ENCODE assay signal across 10 cellular contexts in the genomic region with DNA sequence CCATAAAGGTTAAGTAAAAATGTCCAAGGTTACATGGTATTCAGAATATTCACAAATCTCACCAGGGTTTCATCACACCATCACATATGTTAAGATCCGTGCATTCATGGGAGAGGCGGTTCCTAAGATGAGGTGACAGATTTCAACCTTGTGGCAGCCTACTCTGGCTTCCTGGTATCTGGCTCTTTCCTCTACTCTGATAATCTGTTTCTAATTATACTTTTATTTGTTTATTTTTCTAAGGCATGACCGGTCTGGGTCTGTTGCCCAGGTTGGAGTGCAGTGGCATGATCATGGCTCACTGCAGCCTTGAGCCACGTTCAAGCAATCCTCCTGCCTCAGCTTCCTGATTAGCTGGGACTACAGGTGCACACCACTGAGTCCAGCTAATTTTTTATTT. TPM values are rescaled to one million over a fixed set of nuclear protein-coding genes. Genes with fewer than 3 reads are reported as not detected.
A peak's percentile ranks its signal among the peaks of the same experiment; 100 is the strongest.
DNase-seq lines count a peak whose midpoint lies in the region; ATAC-seq, FAIRE-seq and TF ChIP-seq lines count a peak whose summit lies in the region.
"Had no signal": no experiment of that assay in that cellular context is flagged by ENCODE, and none has a peak within 500 bp of the region (broad histone marks: within the 10 kb centered on the region; RNA-seq: fewer than 3 reads in every experiment).

No MANE protein-coding gene starts in this region.

- H3K4me3 ChIP-seq in OCI-LY1 (ENCODE audit: low read depth, low read length, poor library complexity, severe bottlenecking) (no peak overlapping the region), trophoblast cell (ENCODE audit: low read depth, low read length) (no peak overlapping the region)

- H3K27me3 ChIP-seq in OCI-LY1 (ENCODE audit: insufficient read depth, low read length) (no peaks in the 10 kb centered on the region), trophoblast cell (ENCODE audit: insufficient read depth, low read length) (no peaks in the 10 kb centered on the region)

- no peak for ATAC-seq in GM21528 (IDR thresholded peaks at IDR 0.05; ENCODE audit: low FRiP score, unreplicated experiment)

- 0 out of 2 replicates have a peak, but pooled peaks cover 4% of the 10 kb centered on the region for H3K36me3 ChIP-seq in OCI-LY1 (ENCODE audit: insufficient read depth, low read length)
- H3K36me3 ChIP-seq in trophoblast cell (ENCODE audit: control insufficient read depth in 1 of 2, insufficient read depth in 2 of 2, low read length in 2 of 2), result no peaks in the 10 kb centered on the region

- no peaks in the 10 kb centered on the region for H4K20me1 ChIP-seq in OCI-LY1 (ENCODE audit: insufficient read depth, low read length)

- no peak overlapping the region for H3K14ac ChIP-seq in trophoblast cell (ENCODE audit: low read length)

- no peak overlapping the region for H2BK120ac ChIP-seq in trophoblast cell (ENCODE audit: insufficient read depth, low read length, poor library complexity)

- no peak for TF ChIP-seq POLR2A in H54 (IDR thresholded peaks at IDR 0.05; ENCODE audit: low read depth, low read length)

- H3F3A ChIP-seq in OCI-LY1 (ENCODE audit: insufficient read depth, low read length), result no peaks in the 10 kb centered on the region

- H3K9ac ChIP-seq in OCI-LY1 (ENCODE audit: low read length), result no peak overlapping the region
- H3K9ac ChIP-seq in trophoblast cell (ENCODE audit: low read length), result no peak overlapping the region

- no peaks in the 10 kb centered on the region for H3K9me3 ChIP-seq in OCI-LY1 (ENCODE audit: low read length)
- H3K9me3 ChIP-seq in trophoblast cell (ENCODE audit: insufficient read depth, low read depth, low read length), result no peaks in the 10 kb centered on the region

- H3K4me2 ChIP-seq in OCI-LY1 (ENCODE audit: low read length) (no peak overlapping the region), trophoblast cell (ENCODE audit: low read length) (no peak overlapping the region)

- no peak overlapping the region for H3K18ac ChIP-seq in trophoblast cell (ENCODE audit: low read length)

- H3K23ac ChIP-seq in trophoblast cell (ENCODE audit: low read length), result no peak overlapping the region

- H2AFZ ChIP-seq in OCI-LY1 (ENCODE audit: low read length) (no peak overlapping the region), trophoblast cell (ENCODE audit: insufficient read depth, low read length, poor library complexity) (no peak overlapping the region)

- no peak overlapping the region for H4K91ac ChIP-seq in trophoblast cell (ENCODE audit: low read depth, low read length)

- no peaks in the 10 kb centered on the region for H3K79me1 ChIP-seq in trophoblast cell (ENCODE audit: low read length)

- H3K9me2 ChIP-seq in OCI-LY1 (ENCODE audit: low read depth, low read length), result no peaks in the 10 kb centered on the region

- H3K4me1 ChIP-seq in OCI-LY1 (ENCODE audit: insufficient read depth, low read length, severe bottlenecking) (peaks cover 36% of the 10 kb centered on the region), trophoblast cell (ENCODE audit: control insufficient read depth in 1 of 2, insufficient read depth in 2 of 2, low read length in 2 of 2) (peaks cover 4 to 6% of the 10 kb centered on the region in 2 experiments)

- H3K79me2 ChIP-seq in OCI-LY1 (ENCODE audit: insufficient read depth, low read length) (peaks cover 99% of the 10 kb centered on the region), trophoblast cell (ENCODE audit: control insufficient read depth, insufficient read depth, low read length, poor library complexity) (peaks cover 13% of the 10 kb centered on the region)

- no peak overlapping the region for H2BK12ac ChIP-seq in trophoblast cell (ENCODE audit: low read length)

- H2BK5ac ChIP-seq in trophoblast cell (ENCODE audit: low read depth, low read length, poor library complexity), result no peak overlapping the region

- no peak for FAIRE-seq in H54 (lab: Jason Lieb, UNC)

- no peak for TF ChIP-seq CTCF in OCI-LY1 (IDR thresholded peaks at IDR 0.05; ENCODE audit: low read length)

- no CpG with 5 or more reads among the region's 4 CpGs for WGBS in trophoblast cell (ENCODE audit: extremely low coverage, insufficient coverage, insufficient read length)

- DNase-seq in Daoy (ENCODE audit: low read depth) (peak; percentile 34), fibroblast of peridontal ligament (ENCODE audit: extremely low read depth) (peak; percentile 74), trophoblast cell (peak; percentile 20 to 78), medulla oblongata (ENCODE audit: extremely low spot score) (no peak), H54 (ENCODE audit: insufficient read length, low spot score) (no peak), hypothalamus (lab: John Stamatoyannopoulos, UW) (no peak)
- DNase-seq: activated T-cell treated with anti-CD3 and anti-CD28 coated beads, Interleukin-2, amount 50 U/mL, for 24 hours; T-helper 9 cell had no signal

- peak overlapping the region; percentile 31 for H3K27ac ChIP-seq in OCI-LY1 (ENCODE audit: low read depth, low read length, poor library complexity, severe bottlenecking)
- H3K27ac ChIP-seq in trophoblast cell (ENCODE audit: low read depth, low read length), result no peak overlapping the region

- H2AK5ac ChIP-seq in trophoblast cell (ENCODE audit: low read length), result no peak overlapping the region

- H4K8ac ChIP-seq in trophoblast cell (ENCODE audit: low read depth, low read length), result no peak overlapping the region

- peak overlapping the region; percentile 76 for H3K4ac ChIP-seq in trophoblast cell (ENCODE audit: low read depth, low read length)

- H4K12ac ChIP-seq in trophoblast cell (ENCODE audit: low read depth, low read length), result no peak overlapping the region

RNA-seq across cellular contexts. Expression of gene RAF1, which starts 34.4 kb away (rescaled TPM):
- 56.3 and 59.0 TPM in 2 replicates for total RNA-seq in Daoy (2014; rRNA removed; shearing (Covaris generic))
- 56.2 and 59.5 TPM in 2 replicates for polyA plus RNA-seq in trophoblast cell (2013)

Comparison
In these comparisons a context has a peak if more than half of its experiments do, and no peak if none do; other contexts are left out.
1. DNase-seq: peak in Daoy (single experiment), fibroblast of peridontal ligament (single experiment) and trophoblast cell (2 of 2); none in medulla oblongata (single experiment), H54 (single experiment) and hypothalamus (0 of 51).